In the genomic region with DNA sequence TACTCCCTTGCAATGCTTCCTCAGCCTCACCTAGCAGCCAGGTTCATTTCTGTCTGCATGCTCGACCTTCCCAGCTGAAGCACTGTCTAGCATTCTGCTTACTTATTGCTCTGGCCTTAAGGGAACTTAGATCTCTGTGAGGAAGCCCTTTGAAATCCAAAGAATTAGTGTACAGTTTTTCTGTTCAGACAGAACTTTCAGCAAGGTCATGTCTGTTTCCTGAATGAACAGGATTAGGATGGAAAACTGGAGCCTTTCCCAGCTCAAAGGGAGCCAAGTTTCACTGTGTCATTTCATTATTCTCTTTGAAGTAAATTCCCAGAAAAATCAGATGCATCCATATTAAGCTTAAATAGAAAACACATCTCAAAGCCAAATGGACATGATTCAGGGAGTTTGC, we compare ENCODE assay signal across 12 cellular contexts.
DNase-seq lines count a peak whose midpoint lies in the region; TF ChIP-seq lines count a peak whose summit lies in the region.
"Had no signal": no experiment of that assay in that cellular context is flagged by ENCODE, and none has a peak within 500 bp of the region (broad histone marks: within the 10 kb centered on the region; RNA-seq: fewer than 3 reads in every experiment).

No MANE protein-coding gene starts in this region.

- WGBS in transverse colon (ENCODE audit: low coverage in 1 of 2), 2 donors: 23 to 60% methylated on average over 1 of the region's 1 CpG

- no peak overlapping the region for H3K4me3 ChIP-seq in fibroblast of mammary gland (ENCODE audit: control insufficient read depth, low read depth, low read length)
- no peak overlapping the region for H3K4me3 ChIP-seq in transverse colon
- H3K4me3 ChIP-seq: uterus had no signal

- intact Hi-C loops in transverse colon (cut with DNase I; ENCODE audit: low total_unique reads): no loop called here

- no peaks in the 10 kb centered on the region for H3K27me3 ChIP-seq in transverse colon
- H3K27me3 ChIP-seq: uterus had no signal

- H3K9me3 ChIP-seq in transverse colon: no peaks in the 10 kb centered on the region
- H3K9me3 ChIP-seq: uterus had no signal

- peak overlapping the region in 3 of 4 donors; percentile 24 to 53 (median 31) for H3K27ac ChIP-seq in transverse colon

- TF ChIP-seq POLR2A in transverse colon (IDR thresholded peaks at IDR 0.05): no peak

- TF ChIP-seq EP300 in transverse colon (IDR thresholded peaks at IDR 0.05; ENCODE audit: low read depth): no peak

- peak; percentile 45 for DNase-seq in amniotic epithelial cell (ENCODE audit: low read depth)
- DNase-seq in fibroblast of mammary gland (ENCODE audit: low read depth): peak; percentile 68
- DNase-seq in myocyte (ENCODE audit: low read depth): peak; percentile 33
- DNase-seq in transverse colon: no peak
- no peak for DNase-seq in activated CD4-positive, CD25-positive, alpha-beta regulatory T cell treated with anti-CD3 and anti-CD28 coated beads, Interleukin-2, amount 50 U/mL, for 72 hours
- DNase-seq in NCI-H748 (lab: John Stamatoyannopoulos, UW; ENCODE audit: unreplicated experiment): no peak
- no peak for DNase-seq in NCI-H1105 treated with DMSO at 0.1 percent for 48 hours (lab: John Stamatoyannopoulos, UW)
- DNase-seq: activated CD4-positive, alpha-beta memory T cell treated with anti-CD3 and anti-CD28 coated beads, Interleukin-2, amount 10 ng/mL, durations not matched to agents 7 days and 5 days; kidney; NCI-H1436 treated with DMSO at 0.1 percent for 48 hours; T-helper 2 cell had no signal

- no peaks in the 10 kb centered on the region for H3K36me3 ChIP-seq in transverse colon
- H3K36me3 ChIP-seq: uterus had no signal

- TF ChIP-seq CTCF in fibroblast of mammary gland (conservative IDR thresholded peaks at IDR 0.05; ENCODE audit: control insufficient read depth, insufficient read depth, low read depth, low read length) (no peak), transverse colon (IDR thresholded peaks at IDR 0.05) (no peak)

- in situ Hi-C loops in transverse colon (cut with MboI; ENCODE audit: low pct_ligation_motif_present in 1 of 4, low pct_unique_long_range_greater_than_20kb in 1 of 4, low sequenced_read_pairs in 3 of 4): loop anchor here in 1 of 4 donors (25.0 kb wide), 1 partner anchor 867 kb away; no protein-coding TSS in a partner anchor

- peaks cover 5 to 17% (median 7%) of the 10 kb centered on the region in 4 donors for H3K4me1 ChIP-seq in transverse colon

Comparison
In these comparisons a context has a peak if more than half of its experiments do, and no peak if none do; other contexts are left out.
1. DNase-seq: peak in amniotic epithelial cell (single experiment), fibroblast of mammary gland (single experiment) and myocyte (single experiment); none in transverse colon (single experiment), activated CD4-positive, CD25-positive, alpha-beta regulatory T cell treated with anti-CD3 and anti-CD28 coated beads, Interleukin-2, amount 50 U/mL, for 72 hours (single experiment), NCI-H748 (single experiment) and NCI-H1105 treated with DMSO at 0.1 percent for 48 hours (single experiment).